14 cellular contexts compared by ENCODE assay signal in genomic region chr20:46157625-46158024, GRCh38. TPM values are rescaled to one million over a fixed set of nuclear protein-coding genes. Genes with fewer than 3 reads are reported as not detected.
DNase-seq lines count a peak whose midpoint lies in the region; ATAC-seq and TF ChIP-seq lines count a peak whose summit lies in the region.
"Had no signal": no experiment of that assay in that cellular context is flagged by ENCODE, and none has a peak within 500 bp of the region (broad histone marks: within the 10 kb centered on the region; RNA-seq: fewer than 3 reads in every experiment).

No MANE protein-coding gene starts in this region.

- no peak for ATAC-seq in SK-N-SH treated with all-trans-retinoic acid at 6 μM for 48 hours
- ATAC-seq in HG03439 (IDR thresholded peaks at IDR 0.05; ENCODE audit: unreplicated experiment), result no peak
- no peak for ATAC-seq in psoas muscle
- ATAC-seq: GM12878, HCT116 had no signal

- no peak overlapping the region for H3K4me2 ChIP-seq in SK-N-SH

- H3K4me1 ChIP-seq in SK-N-SH (ENCODE audit: control insufficient read depth in 1 of 2, insufficient read depth in 2 of 2, low read depth in 1 of 2, low read length in 1 of 2) (peaks cover 0 to 41% of the 10 kb centered on the region in 2 experiments; a peak in 2 of 4 replicates), psoas muscle (no peaks in the 10 kb centered on the region)

- no peak overlapping the region for H2AFZ ChIP-seq in SK-N-SH (ENCODE audit: low read depth)
- H2AFZ ChIP-seq: GM23248 had no signal

- H3K9me2 ChIP-seq in SK-N-SH, result no peaks in the 10 kb centered on the region

- intact Hi-C loops in psoas muscle (cut with DNase I), result loop anchor here in 1 of 2 donors (10.0 kb wide), 1 partner anchor 133 kb away; the partner anchor contains the start of gene SLC12A5

- CTCF ChIA-PET in SK-N-SH (lab: Yijun Ruan, JAX), result interaction anchor here (1.0 to 6.1 kb wide), 10 partner anchors 8 to 192 kb away, joined by 3 to 46 read pairs (median 4); no protein-coding TSS in a partner anchor

- peak; percentile 64 for DNase-seq in SK-N-SH
- peak; percentile 84 to 90 for DNase-seq in NCI-H524 (lab: John Stamatoyannopoulos, UW)
- peak; percentile 42 for DNase-seq in WERI-Rb-1
- DNase-seq in retina, result peak; percentile 73
- DNase-seq in SW480 (ENCODE audit: low spot score), result no peak
- DNase-seq in psoas muscle, result no peak
- DNase-seq: CD4-positive, alpha-beta memory T cell; GM23248 had no signal

- H3K9me3 ChIP-seq in SK-N-SH (no peaks in the 10 kb centered on the region), WERI-Rb-1 (ENCODE audit: severe bottlenecking) (no peaks in the 10 kb centered on the region), psoas muscle (no peaks in the 10 kb centered on the region)

- POLR2A ChIA-PET in SK-N-SH (lab: Yijun Ruan, JAX), result interaction anchor here (0.9 to 1.0 kb wide), 2 partner anchors 19 to 27 kb away, joined by 3 read pairs; no protein-coding TSS in a partner anchor

- H3K79me2 ChIP-seq in SK-N-SH (ENCODE audit: insufficient read depth), result no peaks in the 10 kb centered on the region

- H3K4me3 ChIP-seq in SK-N-SH (ENCODE audit: low read depth in 2 of 2, low read length in 1 of 2) (no peak overlapping the region), WERI-Rb-1 (ENCODE audit: low read depth, low read length) (no peak overlapping the region), psoas muscle (no peak overlapping the region)
- H3K4me3 ChIP-seq: GM12878, GM23248 had no signal

- no peaks in the 10 kb centered on the region for H3K36me3 ChIP-seq in SK-N-SH (replicated peaks in 1 of 2; ENCODE audit: control insufficient read depth in 1 of 2, insufficient read depth in 2 of 2, low read length in 1 of 2)
- no peaks in the 10 kb centered on the region for H3K36me3 ChIP-seq in WERI-Rb-1
- no peaks in the 10 kb centered on the region for H3K36me3 ChIP-seq in psoas muscle (ENCODE audit: insufficient read depth in 1 of 2, low read depth in 1 of 2)

- H3K27me3 ChIP-seq in SK-N-SH (ENCODE audit: insufficient read depth), result peaks cover 16% of the 10 kb centered on the region; the same call in 1 of the 2 replicates
- H3K27me3 ChIP-seq in WERI-Rb-1 (ENCODE audit: insufficient read depth, low read depth, severe bottlenecking), result no peaks in the 10 kb centered on the region
- H3K27me3 ChIP-seq in psoas muscle (ENCODE audit: insufficient read depth in 3 of 3, low read length in 2 of 3), result peaks cover 0 to 14% (median 2%) of the 10 kb centered on the region in 3 donors

- H4K20me1 ChIP-seq in SK-N-SH (ENCODE audit: insufficient read depth), result no peaks in the 10 kb centered on the region

- no peak for TF ChIP-seq EP300 in SK-N-SH (IDR thresholded peaks at IDR 0.05; ENCODE audit: borderline replicate concordance in 1 of 2, low read depth in 1 of 2, low read length in 1 of 2)

- WGBS in SK-N-SH (ENCODE audit: low lambda C conversion rate), result 19% methylated on average over 7 of the region's 7 CpGs
- WGBS in psoas muscle, 3 donors, result 39 to 47% (median 45%) methylated on average over 7 of the region's 7 CpGs

- no peaks in the 10 kb centered on the region for H3F3A ChIP-seq in SK-N-SH (replicated peaks; ENCODE audit: insufficient read depth)

- no peak for TF ChIP-seq RAD21 in SK-N-SH (IDR thresholded peaks at IDR 0.05; ENCODE audit: low read length)

- TF ChIP-seq CTCF in SK-N-SH (IDR thresholded peaks at IDR 0.05), result no peak
- TF ChIP-seq CTCF in WERI-Rb-1 (IDR thresholded peaks at IDR 0.05; ENCODE audit: low read depth, low read length), result no peak
- no peak for TF ChIP-seq CTCF in psoas muscle (IDR thresholded peaks at IDR 0.05)

- H3K27ac ChIP-seq in SK-N-SH (ENCODE audit: low read depth in 2 of 2, low read length in 1 of 2) (peak overlapping the region in 1 of 2 experiments; percentile 72; a peak in 2 of 4 replicates), WERI-Rb-1 (no peak overlapping the region), psoas muscle (no peak overlapping the region)
- H3K27ac ChIP-seq: C4-2B, GM23248, HL-60 had no signal

- no peak overlapping the region for H3K9ac ChIP-seq in SK-N-SH
- H3K9ac ChIP-seq: GM23248 had no signal

TF ChIP-seq in SK-N-SH, 30 proteins besides CTCF, POLR2A, EP300 and RAD21 (continues in another document):
- no peak for TF ChIP-seq FOXJ3 (CRISPR knock-in tag; IDR thresholded peaks at IDR 0.05)
- TF ChIP-seq GABPA (IDR thresholded peaks at IDR 0.05; ENCODE audit: low read depth), result no peak
- no peak for TF ChIP-seq SMC3 (IDR thresholded peaks at IDR 0.05; ENCODE audit: low read depth, low read length)
- no peak for TF ChIP-seq RCOR1 (IDR thresholded peaks at IDR 0.05; ENCODE audit: low read length)
- no peak for TF ChIP-seq REST (IDR thresholded peaks at IDR 0.05; ENCODE audit: low read depth, low read length)

TF ChIP-seq in SK-N-SH treated with all-trans-retinoic acid at 6 μM for 48 hours, 23 proteins besides CTCF, POLR2A, EP300 and RAD21 (continues in another document):
- TF ChIP-seq ISL1 (CRISPR knock-in tag; IDR thresholded peaks at IDR 0.05) (no peak), RARB (CRISPR knock-in tag; IDR thresholded peaks at IDR 0.05) (no peak), ZC3H10 (CRISPR knock-in tag; IDR thresholded peaks at IDR 0.05) (no peak), POU6F1 (CRISPR knock-in tag; IDR thresholded peaks at IDR 0.05; ENCODE audit: borderline replicate concordance, low read depth) (no peak), ZNF70 (CRISPR knock-in tag; IDR thresholded peaks at IDR 0.05) (no peak), BACH2 (CRISPR knock-in tag; IDR thresholded peaks at IDR 0.05; ENCODE audit: borderline replicate concordance) (no peak), SNAI2 (CRISPR knock-in tag; IDR thresholded peaks at IDR 0.05) (no peak), CSDC2 (CRISPR knock-in tag; IDR thresholded peaks at IDR 0.05) (no peak), TCF4 (CRISPR knock-in tag; IDR thresholded peaks at IDR 0.05; ENCODE audit: borderline replicate concordance) (no peak), ZNF8 (CRISPR knock-in tag; IDR thresholded peaks at IDR 0.05) (no peak), ZNF565 (CRISPR knock-in tag; conservative IDR thresholded peaks at IDR 0.05; ENCODE audit: low read depth) (no peak)
- TF ChIP-seq, protein P1, sequence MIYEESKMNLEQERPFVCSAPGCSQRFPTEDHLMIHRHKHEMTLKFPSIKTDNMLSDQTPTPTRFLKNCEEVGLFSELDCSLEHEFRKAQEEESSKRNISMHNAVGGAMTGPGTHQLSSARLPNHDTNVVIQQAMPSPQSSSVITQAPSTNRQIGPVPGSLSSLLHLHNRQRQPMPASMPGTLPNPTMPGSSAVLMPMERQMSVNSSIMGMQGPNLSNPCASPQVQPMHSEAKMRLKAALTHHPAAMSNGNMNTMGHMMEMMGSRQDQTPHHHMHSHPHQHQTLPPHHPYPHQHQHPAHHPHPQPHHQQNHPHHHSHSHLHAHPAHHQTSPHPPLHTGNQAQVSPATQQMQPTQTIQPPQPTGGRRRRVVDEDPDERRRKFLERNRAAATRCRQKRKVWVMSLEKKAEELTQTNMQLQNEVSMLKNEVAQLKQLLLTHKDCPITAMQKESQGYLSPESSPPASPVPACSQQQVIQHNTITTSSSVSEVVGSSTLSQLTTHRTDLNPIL (CRISPR knock-in tag; IDR thresholded peaks at IDR 0.05; ENCODE audit: low read depth), result no peak
- TF ChIP-seq, protein P2, sequence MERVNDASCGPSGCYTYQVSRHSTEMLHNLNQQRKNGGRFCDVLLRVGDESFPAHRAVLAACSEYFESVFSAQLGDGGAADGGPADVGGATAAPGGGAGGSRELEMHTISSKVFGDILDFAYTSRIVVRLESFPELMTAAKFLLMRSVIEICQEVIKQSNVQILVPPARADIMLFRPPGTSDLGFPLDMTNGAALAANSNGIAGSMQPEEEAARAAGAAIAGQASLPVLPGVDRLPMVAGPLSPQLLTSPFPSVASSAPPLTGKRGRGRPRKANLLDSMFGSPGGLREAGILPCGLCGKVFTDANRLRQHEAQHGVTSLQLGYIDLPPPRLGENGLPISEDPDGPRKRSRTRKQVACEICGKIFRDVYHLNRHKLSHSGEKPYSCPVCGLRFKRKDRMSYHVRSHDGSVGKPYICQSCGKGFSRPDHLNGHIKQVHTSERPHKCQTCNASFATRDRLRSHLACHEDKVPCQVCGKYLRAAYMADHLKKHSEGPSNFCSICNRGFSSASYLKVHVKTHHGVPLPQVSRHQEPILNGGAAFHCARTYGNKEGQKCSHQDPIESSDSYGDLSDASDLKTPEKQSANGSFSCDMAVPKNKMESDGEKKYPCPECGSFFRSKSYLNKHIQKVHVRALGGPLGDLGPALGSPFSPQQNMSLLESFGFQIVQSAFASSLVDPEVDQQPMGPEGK (CRISPR knock-in tag; IDR thresholded peaks at IDR 0.05; ENCODE audit: borderline replicate concordance), result no peak
- TF ChIP-seq, protein P3, sequence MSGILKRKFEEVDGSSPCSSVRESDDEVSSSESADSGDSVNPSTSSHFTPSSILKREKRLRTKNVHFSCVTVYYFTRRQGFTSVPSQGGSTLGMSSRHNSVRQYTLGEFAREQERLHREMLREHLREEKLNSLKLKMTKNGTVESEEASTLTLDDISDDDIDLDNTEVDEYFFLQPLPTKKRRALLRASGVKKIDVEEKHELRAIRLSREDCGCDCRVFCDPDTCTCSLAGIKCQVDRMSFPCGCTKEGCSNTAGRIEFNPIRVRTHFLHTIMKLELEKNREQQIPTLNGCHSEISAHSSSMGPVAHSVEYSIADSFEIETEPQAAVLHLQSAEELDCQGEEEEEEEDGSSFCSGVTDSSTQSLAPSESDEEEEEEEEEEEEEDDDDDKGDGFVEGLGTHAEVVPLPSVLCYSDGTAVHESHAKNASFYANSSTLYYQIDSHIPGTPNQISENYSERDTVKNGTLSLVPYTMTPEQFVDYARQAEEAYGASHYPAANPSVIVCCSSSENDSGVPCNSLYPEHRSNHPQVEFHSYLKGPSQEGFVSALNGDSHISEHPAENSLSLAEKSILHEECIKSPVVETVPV (CRISPR knock-in tag; IDR thresholded peaks at IDR 0.05), result no peak

RNA-seq across cellular contexts. Expression of gene CD40, which starts 39.5 kb away (rescaled TPM):
- not detected in 2 replicates for polyA plus RNA-seq in SK-N-SH (2012; rRNA removed)
- polyA plus RNA-seq in SK-N-SH (2012; cell fraction: cytosol; rRNA removed), result 0.01 TPM in 1 of 2 replicates, not detected in the other
- 0.08 TPM in 1 of 2 replicates, not detected in the other for polyA plus RNA-seq in SK-N-SH (2012; cell fraction: nucleus; rRNA removed)
- 1 to 10 TPM; 5.0 to 8.4 (median 7.6) TPM for total RNA-seq in psoas muscle
- polyA plus RNA-seq in psoas muscle, result 10 to 100 TPM in 2 of 3 donors, 1 to 10 TPM in 1; 5.0 to 13.8 (median 10.9) TPM

Comparison
In these comparisons a context has a peak if more than half of its experiments do, and no peak if none do; other contexts are left out.
1. DNase-seq: peak in SK-N-SH (single experiment), NCI-H524 (2 of 2), WERI-Rb-1 (single experiment) and retina (single experiment); none in SW480 (single experiment) and psoas muscle (0 of 2).
2. RNA of gene CD40, which starts 39.5 kb away (polyA plus RNA-seq): 5.0 to 13.8 TPM in psoas muscle; 0.01 to 0.08 TPM in SK-N-SH; every median in the first group is over 4 times any median in the second.